In the genomic region with DNA sequence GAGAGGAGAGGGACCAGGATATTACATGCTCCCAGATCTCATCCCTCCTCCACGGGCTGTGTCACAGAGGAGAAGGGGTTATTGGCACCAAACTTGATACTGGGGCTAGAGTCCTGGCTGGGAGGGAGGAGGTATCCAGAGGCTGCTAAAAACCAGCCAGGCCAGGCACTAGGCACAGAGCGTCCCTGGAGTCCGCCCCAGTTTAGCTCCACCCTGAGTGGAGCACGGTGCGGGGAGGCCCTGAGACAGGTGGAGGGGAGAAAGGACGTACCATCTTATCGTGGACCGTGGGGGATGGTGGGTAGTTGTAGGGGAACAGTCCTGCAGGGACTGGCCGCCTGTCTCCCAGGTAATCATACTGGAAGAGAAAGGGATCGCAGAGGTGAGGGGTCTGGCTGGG, we compare ENCODE assay signal across 17 cellular contexts. TPM values are rescaled to one million over a fixed set of nuclear protein-coding genes. Genes with fewer than 3 reads are reported as not detected.
"Had no signal": no experiment of that assay in that cellular context is flagged by ENCODE, and none has a peak within 500 bp of the region (broad histone marks: within the 10 kb centered on the region; RNA-seq: fewer than 3 reads in every experiment).

No MANE protein-coding gene starts in this region.

- H3K9me3 ChIP-seq: heart left ventricle, psoas muscle, uterus had no signal

- H3K36me3 Mint-ChIP-seq: activated CD8-positive, alpha-beta memory T cell treated with anti-CD3 and anti-CD28 coated beads, Interleukin-2, amount 10 ng/mL, durations not matched to agents 7 days and 5 days; activated naive CD8-positive, alpha-beta T cell; naive B cell had no signal

- H3K27me3 Mint-ChIP-seq: activated naive CD8-positive, alpha-beta T cell; activated T-cell treated with anti-CD3 and anti-CD28 coated beads, Interleukin-2, amount 50 U/mL, for 24 hours; stimulated activated naive CD8-positive, alpha-beta T cell treated with anti-CD3 and anti-CD28 coated beads, Interleukin-15, Interleukin-2, amounts not matched to agents 100 ng/mL and 50 ng/mL, for 24 hours had no signal

- H3K4me3 Mint-ChIP-seq: activated CD8-positive, alpha-beta memory T cell treated with anti-CD3 and anti-CD28 coated beads, Interleukin-2, amount 10 ng/mL, durations not matched to agents 7 days and 5 days; activated naive CD8-positive, alpha-beta T cell; activated T-cell treated with anti-CD3 and anti-CD28 coated beads, Interleukin-2, amount 50 U/mL, for 24 hours; naive B cell; stimulated activated naive CD8-positive, alpha-beta T cell treated with anti-CD3 and anti-CD28 coated beads, Interleukin-15, Interleukin-2, amounts not matched to agents 100 ng/mL and 50 ng/mL, for 24 hours had no signal

- H3K4me1 Mint-ChIP-seq: activated CD8-positive, alpha-beta memory T cell treated with anti-CD3 and anti-CD28 coated beads, Interleukin-2, amount 10 ng/mL, durations not matched to agents 7 days and 5 days; naive B cell had no signal

- H3K27ac ChIP-seq: heart left ventricle, psoas muscle, uterus had no signal

- H3K9me3 Mint-ChIP-seq: activated T-cell treated with anti-CD3 and anti-CD28 coated beads, Interleukin-2, amount 50 U/mL, for 24 hours; naive B cell; stimulated activated naive CD8-positive, alpha-beta T cell treated with anti-CD3 and anti-CD28 coated beads, Interleukin-15, Interleukin-2, amounts not matched to agents 100 ng/mL and 50 ng/mL, for 24 hours had no signal

- H3K36me3 ChIP-seq: uterus had no signal

- H3K4me3 ChIP-seq: heart left ventricle, psoas muscle, uterus had no signal

- DNase-seq: activated CD4-positive, alpha-beta T cell treated with anti-CD3 and anti-CD28 coated beads, Interleukin-2, amount 50 U/mL, for 48 hours; activated CD4-positive, CD25-positive, alpha-beta regulatory T cell treated with anti-CD3 and anti-CD28 coated beads, Interleukin-2, amount 50 U/mL, for 72 hours; activated CD8-positive, alpha-beta memory T cell treated with anti-CD3 and anti-CD28 coated beads, Interleukin-2, amount 10 ng/mL, durations not matched to agents 7 days and 5 days; activated effector memory CD4-positive, alpha-beta T cell treated with anti-CD3 and anti-CD28 coated beads, Interleukin-2, amount 50 U/mL, for 16 hours; activated T-cell treated with anti-CD3 and anti-CD28 coated beads, Interleukin-2, amount 50 U/mL, for 24 hours; anterior cingulate cortex; foreskin melanocyte; heart left ventricle; naive B cell; psoas muscle; stimulated activated CD4-positive, alpha-beta T cell treated with anti-CD3 and anti-CD28 coated beads, Interleukin-2, amount 100 ng/mL, for 48 hours; SW 1271; uterus had no signal

- H3K27me3 ChIP-seq: heart left ventricle, uterus had no signal

- H3K27ac Mint-ChIP-seq: activated CD8-positive, alpha-beta memory T cell treated with anti-CD3 and anti-CD28 coated beads, Interleukin-2, amount 10 ng/mL, durations not matched to agents 7 days and 5 days; activated naive CD8-positive, alpha-beta T cell; activated T-cell treated with anti-CD3 and anti-CD28 coated beads, Interleukin-2, amount 50 U/mL, for 24 hours; stimulated activated naive CD8-positive, alpha-beta T cell treated with anti-CD3 and anti-CD28 coated beads, Interleukin-15, Interleukin-2, amounts not matched to agents 100 ng/mL and 50 ng/mL, for 24 hours had no signal

- ATAC-seq: activated CD8-positive, alpha-beta memory T cell treated with anti-CD3 and anti-CD28 coated beads, Interleukin-2, amount 10 ng/mL, durations not matched to agents 7 days and 5 days; psoas muscle; sciatic nerve had no signal

- H3K4me1 ChIP-seq: psoas muscle, uterus had no signal

RNA-seq across cellular contexts. Expression of gene GOLT1A, which starts 42.7 kb away (rescaled TPM):
- total RNA-seq: activated CD8-positive, alpha-beta memory T cell treated with anti-CD3 and anti-CD28 coated beads, Interleukin-2, amount 10 ng/mL, durations not matched to agents 7 days and 5 days; chondrocyte; psoas muscle had no signal
